Comparison of ENCODE assay signal across 8 cellular contexts in the genomic region with DNA sequence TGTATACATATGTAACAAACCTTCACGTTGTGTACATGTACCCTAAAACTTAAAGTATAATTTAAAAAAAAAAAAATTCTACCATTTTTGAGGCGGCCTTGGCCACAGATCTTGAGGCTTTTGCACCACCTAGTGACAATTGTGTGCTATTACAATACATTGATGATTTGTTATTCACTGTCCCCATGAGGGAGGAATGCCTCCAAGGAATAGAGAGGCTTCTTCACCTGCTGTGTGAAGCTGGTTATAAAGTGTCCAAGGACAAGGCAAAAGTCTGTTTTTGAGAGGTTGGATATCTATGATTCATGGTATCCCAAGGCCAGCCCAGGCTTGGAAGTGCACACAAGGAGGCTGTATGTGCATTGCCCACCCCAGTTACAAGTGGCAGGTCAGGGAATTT. TPM values are rescaled to one million over a fixed set of nuclear protein-coding genes. Genes with fewer than 3 reads are reported as not detected.
A peak's percentile ranks its signal among the peaks of the same experiment; 100 is the strongest.
DNase-seq lines count a peak whose midpoint lies in the region; ATAC-seq and TF ChIP-seq lines count a peak whose summit lies in the region.

No MANE protein-coding gene starts in this region.

- POLR2A ChIA-PET in MCF 10A (lab: Yijun Ruan, JAX) = interaction anchor here (0.6 kb wide), 1 partner anchor 161 kb away, joined by 4 read pairs; no protein-coding TSS in a partner anchor

- BruUV-seq in MCF 10A (replicated peaks; lab: Mats Ljungman, UMichigan) = no TSS peak

- DNase-seq in NOMO-1 (lab: John Stamatoyannopoulos, UW; ENCODE audit: unreplicated experiment in 2 of 2) (peak; percentile 21 to 31), NOMO-1 treated with DMSO at 0.1 percent for 48 hours (lab: John Stamatoyannopoulos, UW; ENCODE audit: unreplicated experiment) (no peak), Kasumi-1 (lab: John Stamatoyannopoulos, UW) (peak; percentile 32 to 50), MCF 10A (ENCODE audit: unreplicated experiment) (peak; percentile 41), midbrain (lab: John Stamatoyannopoulos, UW) (peak; percentile 0), NCI-H1436 (lab: John Stamatoyannopoulos, UW) (no peak)
- DNase-seq in effector CD8-positive, alpha-beta T cell (lab: John Stamatoyannopoulos, UW) = no peak

- H3K27ac Mint-ChIP-seq in MCF 10A (ENCODE audit: low read depth, unreplicated experiment) = no peak overlapping the region

- no peaks in the 10 kb centered on the region for H3K36me3 Mint-ChIP-seq in MCF 10A (ENCODE audit: insufficient read depth, unreplicated experiment)

- no peaks in the 10 kb centered on the region for H3K4me1 Mint-ChIP-seq in MCF 10A (ENCODE audit: insufficient read depth, unreplicated experiment)

- TF ChIP-seq CTCF in MCF 10A (IDR thresholded peaks at IDR 0.05; ENCODE audit: unreplicated experiment) = peak; percentile 28

- intact Hi-C loops in MCF 10A (cut with micrococcal nuclease) = loop anchor here (1.0 to 5.0 kb wide), 3 partner anchors 177 to 306 kb away; no protein-coding TSS in a partner anchor

- H3K4me3 Mint-ChIP-seq in MCF 10A (ENCODE audit: unreplicated experiment) = no peak overlapping the region

- H3K9me3 Mint-ChIP-seq in MCF 10A (ENCODE audit: unreplicated experiment) = no peaks in the 10 kb centered on the region

- ATAC-seq in HG02870 (IDR thresholded peaks at IDR 0.05; ENCODE audit: unreplicated experiment) = no peak

- H3K27me3 Mint-ChIP-seq in MCF 10A (ENCODE audit: insufficient read depth, unreplicated experiment) = peaks cover 53% of the 10 kb centered on the region

- CTCF ChIA-PET in MCF 10A (lab: Yijun Ruan, JAX) = interaction anchor here (0.6 to 2.1 kb wide), 21 partner anchors 13 to 767 kb away, joined by 3 to 19 read pairs (median 4); no protein-coding TSS in a partner anchor

RNA-seq across cellular contexts. Expression of gene SLC22A25, which starts 30.7 kb away (rescaled TPM):
- not detected in 2 replicates for total RNA-seq in MCF 10A (2022)

Comparison
In these comparisons a context has a peak if more than half of its experiments do, and no peak if none do; other contexts are left out.
1. DNase-seq: peak in NOMO-1 (2 of 2), Kasumi-1 (2 of 2), MCF 10A (single experiment) and midbrain (single experiment); none in NOMO-1 treated with DMSO at 0.1 percent for 48 hours (single experiment), effector CD8-positive, alpha-beta T cell (single experiment) and NCI-H1436 (single experiment).